In the genomic region with DNA sequence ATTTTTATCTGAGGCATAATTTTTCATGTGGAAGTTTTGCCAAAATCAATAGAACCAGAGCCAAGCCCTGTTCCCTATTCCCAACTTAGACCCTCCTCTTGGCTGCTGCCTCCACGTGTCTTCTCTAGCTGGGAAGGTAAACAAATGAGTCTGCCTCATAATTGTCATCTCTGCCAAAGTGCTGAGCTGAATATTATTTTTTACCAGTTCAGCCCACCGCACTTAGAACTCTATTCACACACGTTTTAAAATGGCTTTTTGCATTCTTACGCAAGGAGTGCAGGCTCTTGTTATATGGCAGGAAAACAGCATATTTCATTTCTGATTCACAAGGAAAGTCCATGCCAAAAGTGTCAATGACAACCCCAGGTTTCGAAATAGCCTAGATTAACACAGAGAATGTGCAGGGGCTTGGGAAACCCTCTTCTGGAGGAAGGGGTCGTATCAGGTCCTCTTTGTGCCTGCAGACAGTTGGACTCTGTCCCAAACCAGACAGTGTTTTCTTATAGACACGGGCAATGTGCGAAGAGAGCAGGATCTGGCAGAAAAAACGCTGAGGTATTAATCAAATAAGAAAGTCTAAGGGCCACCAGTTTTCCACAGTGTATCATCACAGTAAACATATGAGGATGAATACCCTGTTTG, we compare ENCODE assay signal across 14 cellular contexts.
DNase-seq lines count a peak whose midpoint lies in the region; ATAC-seq and TF ChIP-seq lines count a peak whose summit lies in the region.
"Had no signal": no experiment of that assay in that cellular context is flagged by ENCODE, and none has a peak within 500 bp of the region (broad histone marks: within the 10 kb centered on the region; RNA-seq: fewer than 3 reads in every experiment).

No MANE protein-coding gene starts in this region.

- H3K4me3 Mint-ChIP-seq in nephron, result peak overlapping the region in 2 of 3 experiments; percentile 25 to 35
- no peak overlapping the region for H3K4me3 Mint-ChIP-seq in activated CD4-positive, alpha-beta T cell treated with anti-CD3 and anti-CD28 coated beads for 36 hours
- no peak overlapping the region for H3K4me3 Mint-ChIP-seq in nephron progenitor cell
- H3K4me3 Mint-ChIP-seq: T-helper 1 cell treated with Interleukin-12 subunit alpha and Interleukin-12 subunit beta and Interleukin-4 antibody, amounts not matched to agents 30 μg/mL and 1 μg/mL, for 36 hours had no signal

- peak; percentile 45 for DNase-seq in AG09319 (ENCODE audit: extremely low read depth, low read depth)
- DNase-seq in NOMO-1 treated with DMSO at 0.1 percent for 48 hours (lab: John Stamatoyannopoulos, UW; ENCODE audit: unreplicated experiment), result peak; percentile 51
- DNase-seq in fibroblast of mammary gland (ENCODE audit: low read depth), result peak; percentile 96
- no peak for DNase-seq in erythroblast (lab: John Stamatoyannopoulos, UW)
- no peak for DNase-seq in activated CD4-positive, alpha-beta T cell treated with anti-CD3 and anti-CD28 coated beads for 36 hours
- DNase-seq in midbrain (lab: John Stamatoyannopoulos, UW), result no peak
- no peak for DNase-seq in nephron progenitor cell
- DNase-seq: amniotic stem cell, mesendoderm, NCI-H1417, small intestine had no signal

- peaks cover 58% of the 10 kb centered on the region for H3K27me3 Mint-ChIP-seq in nephron (ENCODE audit: low read depth)
- H3K27me3 Mint-ChIP-seq in activated CD4-positive, alpha-beta T cell treated with anti-CD3 and anti-CD28 coated beads for 36 hours, result no peaks in the 10 kb centered on the region
- peaks cover 19% of the 10 kb centered on the region for H3K27me3 Mint-ChIP-seq in nephron progenitor cell (ENCODE audit: low read depth, poor library complexity)

- H3K36me3 Mint-ChIP-seq in nephron (ENCODE audit: low read depth), result no peaks in the 10 kb centered on the region
- no peaks in the 10 kb centered on the region for H3K36me3 Mint-ChIP-seq in activated CD4-positive, alpha-beta T cell treated with anti-CD3 and anti-CD28 coated beads for 36 hours (ENCODE audit: low read depth)
- no peaks in the 10 kb centered on the region for H3K36me3 Mint-ChIP-seq in nephron progenitor cell (ENCODE audit: low read depth)

- CTCF ChIA-PET in activated CD4-positive, alpha-beta T cell treated with anti-CD3 and anti-CD28 coated beads for 36 hours (lab: Charles Lee), result no interaction called here

- intact Hi-C loops in activated CD4-positive, alpha-beta T cell treated with anti-CD3 and anti-CD28 coated beads for 36 hours (cut with DNase I, micrococcal nuclease), result no loop called here

- H3K4me1 Mint-ChIP-seq in nephron (peaks cover 46% of the 10 kb centered on the region), nephron progenitor cell (peaks cover 4% of the 10 kb centered on the region)
- H3K4me1 Mint-ChIP-seq in activated CD4-positive, alpha-beta T cell treated with anti-CD3 and anti-CD28 coated beads for 36 hours, result peaks cover 6% of the 10 kb centered on the region

- H3K4me3 ChIP-seq in fibroblast of mammary gland (ENCODE audit: control insufficient read depth, low read depth, low read length), result no peak overlapping the region
- H3K4me3 ChIP-seq: BLaER1 treated with 17β-estradiol and CSF1 and Interleukin-3, amounts not matched to agents 10 nM and 100 nM had no signal

- H3K9me3 Mint-ChIP-seq in nephron (peaks cover 4% of the 10 kb centered on the region), nephron progenitor cell (no peaks in the 10 kb centered on the region)
- no peaks in the 10 kb centered on the region for H3K9me3 Mint-ChIP-seq in activated CD4-positive, alpha-beta T cell treated with anti-CD3 and anti-CD28 coated beads for 36 hours (ENCODE audit: low read depth)
- H3K9me3 Mint-ChIP-seq: T-helper 1 cell treated with Interleukin-12 subunit alpha and Interleukin-12 subunit beta and Interleukin-4 antibody, amounts not matched to agents 30 μg/mL and 1 μg/mL, for 36 hours had no signal

- no peak for TF ChIP-seq POLR2A in erythroblast (IDR thresholded peaks at IDR 0.05; ENCODE audit: low read length)

- no peak for TF ChIP-seq CTCF in AG09319 (IDR thresholded peaks at IDR 0.05; ENCODE audit: low read depth, low read length)
- TF ChIP-seq CTCF in fibroblast of mammary gland (conservative IDR thresholded peaks at IDR 0.05; ENCODE audit: control insufficient read depth, insufficient read depth, low read depth, low read length), result no peak
- TF ChIP-seq CTCF in nephron (IDR thresholded peaks at IDR 0.05; ENCODE audit: unreplicated experiment in 3 of 3), result no peak
- TF ChIP-seq CTCF in nephron progenitor cell (IDR thresholded peaks at IDR 0.05), result no peak

- no peak for ATAC-seq in activated CD4-positive, alpha-beta T cell treated with anti-CD3 and anti-CD28 coated beads for 36 hours

- POLR2A ChIA-PET in activated CD4-positive, alpha-beta T cell treated with anti-CD3 and anti-CD28 coated beads for 36 hours (lab: Charles Lee), result no interaction called here

- peak overlapping the region; percentile 48 to 81 (median 73) for H3K27ac Mint-ChIP-seq in nephron
- no peak overlapping the region for H3K27ac Mint-ChIP-seq in activated CD4-positive, alpha-beta T cell treated with anti-CD3 and anti-CD28 coated beads for 36 hours
- no peak overlapping the region for H3K27ac Mint-ChIP-seq in nephron progenitor cell
- H3K27ac Mint-ChIP-seq: T-helper 1 cell treated with Interleukin-12 subunit alpha and Interleukin-12 subunit beta and Interleukin-4 antibody, amounts not matched to agents 30 μg/mL and 1 μg/mL, for 36 hours had no signal

Comparison
In these comparisons a context has a peak if more than half of its experiments do, and no peak if none do; other contexts are left out.
1. DNase-seq: peak in AG09319 (single experiment), NOMO-1 treated with DMSO at 0.1 percent for 48 hours (single experiment) and fibroblast of mammary gland (single experiment); none in erythroblast (0 of 2), activated CD4-positive, alpha-beta T cell treated with anti-CD3 and anti-CD28 coated beads for 36 hours (single experiment), midbrain (single experiment) and nephron progenitor cell (single experiment).
2. H3K27ac Mint-ChIP-seq: peak in nephron (3 of 3); none in activated CD4-positive, alpha-beta T cell treated with anti-CD3 and anti-CD28 coated beads for 36 hours (single experiment) and nephron progenitor cell (single experiment).
3. H3K4me3 Mint-ChIP-seq: peak in nephron (2 of 3); none in activated CD4-positive, alpha-beta T cell treated with anti-CD3 and anti-CD28 coated beads for 36 hours (single experiment) and nephron progenitor cell (single experiment).